ENCODE assay signal across 8 cellular contexts in the genomic region with DNA sequence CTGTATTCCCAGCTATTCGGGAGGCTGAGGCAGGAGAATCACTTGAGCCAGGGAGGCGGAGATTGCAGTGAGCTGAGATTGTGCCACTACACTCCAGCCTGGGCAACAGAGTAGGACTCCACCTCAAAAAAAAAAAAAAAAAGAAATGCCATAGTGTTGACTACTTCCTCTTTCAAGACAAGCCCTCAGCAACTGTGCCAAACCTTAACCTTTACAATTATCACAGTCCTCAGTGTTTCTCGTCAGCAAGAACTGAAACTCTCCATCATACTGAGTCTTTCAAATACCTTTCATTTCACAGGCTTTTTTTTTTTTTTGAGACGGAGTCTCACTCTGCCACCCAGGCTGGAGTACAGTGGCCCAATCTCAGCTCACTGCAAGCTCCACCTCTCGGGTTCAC. TPM values are rescaled to one million over a fixed set of nuclear protein-coding genes. Genes with fewer than 3 reads are reported as not detected.
DNase-seq lines count a peak whose midpoint lies in the region; ATAC-seq lines count a peak whose summit lies in the region.

No MANE protein-coding gene starts in this region.

- ATAC-seq in GM18520 (IDR thresholded peaks at IDR 0.05; ENCODE audit: unreplicated experiment) (peak; percentile 98), GM21381 (IDR thresholded peaks at IDR 0.05; ENCODE audit: unreplicated experiment) (peak; percentile 97), HG02885 (IDR thresholded peaks at IDR 0.05; ENCODE audit: poor library complexity, unreplicated experiment) (peak; percentile 98), HG03520 (IDR thresholded peaks at IDR 0.05; ENCODE audit: unreplicated experiment) (peak; percentile 98)

- peak; percentile 36 for DNase-seq in A172 (ENCODE audit: low spot score)
- peak; percentile 87 for DNase-seq in RPMI8226
- DNase-seq in astrocyte of the hippocampus (ENCODE audit: low read depth, low spot score) = peak; percentile 52
- DNase-seq in iris pigment epithelial cell (ENCODE audit: low read depth) = peak; percentile 57

RNA-seq across cellular contexts. Expression of a gene that starts 48.2 kb away (rescaled TPM):
- total RNA-seq in A172 (2014; rRNA removed; shearing (Covaris generic)) = 9.0 and 11.3 TPM in 2 replicates

Comparison
In these comparisons a context has a peak if more than half of its experiments do, and no peak if none do; other contexts are left out.
1. Peak in every context shown above with its lines: DNase-seq and ATAC-seq.
2. DNase-seq: peak in every context shown above with its lines; median percentile 87 in RPMI8226; 57 in iris pigment epithelial cell; 52 in astrocyte of the hippocampus; 36 in A172.